Comparison of ENCODE assay signal across 1 cellular context in genomic region chr11:32435511-32435946, GRCh38.
TF ChIP-seq lines count a peak whose summit lies in the region.

Gene WT1 (minus strand): TSS chr11:32435539.

TF ChIP-seq in H1, 55 proteins besides CTCF, POLR2A, EP300 and RAD21 (continued from another document):
- TF ChIP-seq USF2 (IDR thresholded peaks at IDR 0.05; ENCODE audit: low read length) (no peak), SIN3A (conservative IDR thresholded peaks at IDR 0.05 in 1 of 2, IDR thresholded peaks at IDR 0.05 in 1 of 2; ENCODE audit: low read depth in 1 of 2, low read length in 2 of 2) (0 out of 4 replicates have a peak, but pooled peaks of 1 of the 2 experiments have one; percentile 28), KDM4A (IDR thresholded peaks at IDR 0.05; ENCODE audit: low read depth, low read length, severe bottlenecking) (no peak), BCL11A (IDR thresholded peaks at IDR 0.05; ENCODE audit: low read depth in 2 of 2, low read length in 2 of 2) (no peak), SRF (IDR thresholded peaks at IDR 0.05; ENCODE audit: low read depth, low read length) (no peak), SAP30 (IDR thresholded peaks at IDR 0.05; ENCODE audit: insufficient read depth, insufficient replicate concordance, low read length) (no peak), POLR2AphosphoS5 (IDR thresholded peaks at IDR 0.05; ENCODE audit: low read depth, low read length) (no peak), CHD7 (IDR thresholded peaks at IDR 0.05; ENCODE audit: insufficient replicate concordance, low read length) (no peak), SIX5 (IDR thresholded peaks at IDR 0.05; ENCODE audit: low read depth, low read length) (no peak)
